10 cellular contexts compared by ENCODE assay signal in genomic region chr1:84688461-84689061, GRCh38. TPM values are rescaled to one million over a fixed set of nuclear protein-coding genes. Genes with fewer than 3 reads are reported as not detected.
DNase-seq lines count a peak whose midpoint lies in the region; ATAC-seq and TF ChIP-seq lines count a peak whose summit lies in the region.
"Had no signal": no experiment of that assay in that cellular context is flagged by ENCODE, and none has a peak within 500 bp of the region (broad histone marks: within the 10 kb centered on the region; RNA-seq: fewer than 3 reads in every experiment).

No MANE protein-coding gene starts in this region.

- H3K4me3 Mint-ChIP-seq in WTC11 = peak overlapping the region; percentile 82

- no peaks in the 10 kb centered on the region for H4K20me1 ChIP-seq in BLaER1 treated with 17β-estradiol and CSF1 and Interleukin-3, amounts not matched to agents 10 nM and 100 nM

- POLR2A ChIA-PET in WTC11 (lab: Charles Lee) = no interaction called here

- 0 out of 22 replicates have a peak, but pooled peaks cover 0 to 2% (median 0%) of the 10 kb centered on the region in 11 experiments for H3K36me3 ChIP-seq in BLaER1 treated with 17β-estradiol and CSF1 and Interleukin-3, amounts not matched to agents 10 nM and 100 nM
- no peaks in the 10 kb centered on the region for H3K36me3 ChIP-seq in iPS-15b (ENCODE audit: control insufficient read depth, insufficient read depth, low read length)

- peaks cover 44% of the 10 kb centered on the region for H3K4me1 Mint-ChIP-seq in WTC11

- no peak overlapping the region for H3K27ac Mint-ChIP-seq in WTC11
- H3K27ac Mint-ChIP-seq: dendritic cell treated with granulocyte-macrophage colony-stimulating factor and Interleukin-4, amounts not matched to agents 40 ng/mL and 50 ng/mL, for 4 days had no signal

- DNase-seq in HUDEP-2 (lab: John Stamatoyannopoulos, UW; ENCODE audit: unreplicated experiment in 76 of 76) (peak in 47 of 76 experiments; percentile 4 to 86 (median 58)), WTC11 (ENCODE audit: low spot score) (no peak), NCI-H748 treated with DMSO at 0.1 percent for 48 hours (lab: John Stamatoyannopoulos, UW) (no peak), NCI-H187 (lab: John Stamatoyannopoulos, UW) (no peak), kidney tubule cell (ENCODE audit: low spot score) (no peak)
- DNase-seq: SHP77 treated with DMSO at 0.1 percent for 48 hours had no signal

- no peak overlapping the region for H3K27ac ChIP-seq in BLaER1 treated with 17β-estradiol and CSF1 and Interleukin-3, amounts not matched to agents 10 nM and 100 nM

- H3K36me3 Mint-ChIP-seq in WTC11 = no peaks in the 10 kb centered on the region

- no peaks in the 10 kb centered on the region for H3K27me3 Mint-ChIP-seq in WTC11 (ENCODE audit: low read depth)
- H3K27me3 Mint-ChIP-seq: dendritic cell treated with granulocyte-macrophage colony-stimulating factor and Interleukin-4, amounts not matched to agents 40 ng/mL and 50 ng/mL, for 4 days had no signal

- no peak for TF ChIP-seq CTCF in WTC11 (IDR thresholded peaks at IDR 0.05)

- H3K9ac ChIP-seq in BLaER1 treated with 17β-estradiol and CSF1 and Interleukin-3, amounts not matched to agents 10 nM and 100 nM = 0 out of 22 replicates have a peak overlapping the region, but pooled peaks of 1 of the 11 experiments have one; percentile 80
- H3K9ac ChIP-seq in iPS-15b (ENCODE audit: low read depth, low read length) = no peak overlapping the region

- peaks cover 0 to under 1% (median 0%) of the 10 kb centered on the region in 11 experiments; a peak in 3 of 22 replicates for H3K9me3 ChIP-seq in BLaER1 treated with 17β-estradiol and CSF1 and Interleukin-3, amounts not matched to agents 10 nM and 100 nM (replicated peaks in 1 of 11)
- no peaks in the 10 kb centered on the region for H3K9me3 ChIP-seq in iPS-15b (ENCODE audit: control insufficient read depth, insufficient read depth, low read length)

- 0 out of 2 replicates have a peak, but pooled peaks cover under 1% of the 10 kb centered on the region for H3K9me3 Mint-ChIP-seq in WTC11
- H3K9me3 Mint-ChIP-seq: dendritic cell treated with granulocyte-macrophage colony-stimulating factor and Interleukin-4, amounts not matched to agents 40 ng/mL and 50 ng/mL, for 4 days had no signal

- H3K27me3 ChIP-seq in BLaER1 treated with 17β-estradiol and CSF1 and Interleukin-3, amounts not matched to agents 10 nM and 100 nM = no peaks in the 10 kb centered on the region
- H3K27me3 ChIP-seq in iPS-15b (ENCODE audit: control insufficient read depth, insufficient read depth, low read length) = no peaks in the 10 kb centered on the region

- H3K4me3 ChIP-seq in BLaER1 treated with 17β-estradiol and CSF1 and Interleukin-3, amounts not matched to agents 10 nM and 100 nM = peak overlapping the region in 1 of 10 experiments; percentile 91; a peak in 2 of 20 replicates
- H3K4me3 ChIP-seq in iPS-15b (ENCODE audit: low read depth, low read length) = peak overlapping the region; percentile 63

- CTCF ChIA-PET in WTC11 (lab: Charles Lee) = interaction anchor here (1.0 to 8.6 kb wide), 3 partner anchors 36 to 182 kb away, joined by 3 to 50 read pairs (median 3); partner anchors contain the start of genes GNG5 and SPATA1

- ATAC-seq in WTC11 (no peak), HG02642 (IDR thresholded peaks at IDR 0.05; ENCODE audit: poor library complexity, unreplicated experiment) (no peak)

- H3K4me2 ChIP-seq in BLaER1 treated with 17β-estradiol and CSF1 and Interleukin-3, amounts not matched to agents 10 nM and 100 nM = peak overlapping the region; percentile 70 to 86 (median 76)

- peaks cover 36 to 51% (median 45%) of the 10 kb centered on the region in 10 experiments for H3K4me1 ChIP-seq in BLaER1 treated with 17β-estradiol and CSF1 and Interleukin-3, amounts not matched to agents 10 nM and 100 nM
- H3K4me1 ChIP-seq in iPS-15b (ENCODE audit: control insufficient read depth, insufficient read depth, low read length) = peaks cover 4% of the 10 kb centered on the region

TF ChIP-seq in WTC11, 78 proteins besides CTCF, POLR2A, EP300 and RAD21 (continues in another document):
- no peak for TF ChIP-seq ZNF425 (CRISPR knock-in tag; conservative IDR thresholded peaks at IDR 0.05)
- TF ChIP-seq, protein P1, sequence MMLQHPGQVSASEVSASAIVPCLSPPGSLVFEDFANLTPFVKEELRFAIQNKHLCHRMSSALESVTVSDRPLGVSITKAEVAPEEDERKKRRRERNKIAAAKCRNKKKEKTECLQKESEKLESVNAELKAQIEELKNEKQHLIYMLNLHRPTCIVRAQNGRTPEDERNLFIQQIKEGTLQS (CRISPR knock-in tag; conservative IDR thresholded peaks at IDR 0.05) = no peak
- TF ChIP-seq NR3C1 (CRISPR knock-in tag; conservative IDR thresholded peaks at IDR 0.05; ENCODE audit: low read depth) = no peak
- TF ChIP-seq, protein P2, sequence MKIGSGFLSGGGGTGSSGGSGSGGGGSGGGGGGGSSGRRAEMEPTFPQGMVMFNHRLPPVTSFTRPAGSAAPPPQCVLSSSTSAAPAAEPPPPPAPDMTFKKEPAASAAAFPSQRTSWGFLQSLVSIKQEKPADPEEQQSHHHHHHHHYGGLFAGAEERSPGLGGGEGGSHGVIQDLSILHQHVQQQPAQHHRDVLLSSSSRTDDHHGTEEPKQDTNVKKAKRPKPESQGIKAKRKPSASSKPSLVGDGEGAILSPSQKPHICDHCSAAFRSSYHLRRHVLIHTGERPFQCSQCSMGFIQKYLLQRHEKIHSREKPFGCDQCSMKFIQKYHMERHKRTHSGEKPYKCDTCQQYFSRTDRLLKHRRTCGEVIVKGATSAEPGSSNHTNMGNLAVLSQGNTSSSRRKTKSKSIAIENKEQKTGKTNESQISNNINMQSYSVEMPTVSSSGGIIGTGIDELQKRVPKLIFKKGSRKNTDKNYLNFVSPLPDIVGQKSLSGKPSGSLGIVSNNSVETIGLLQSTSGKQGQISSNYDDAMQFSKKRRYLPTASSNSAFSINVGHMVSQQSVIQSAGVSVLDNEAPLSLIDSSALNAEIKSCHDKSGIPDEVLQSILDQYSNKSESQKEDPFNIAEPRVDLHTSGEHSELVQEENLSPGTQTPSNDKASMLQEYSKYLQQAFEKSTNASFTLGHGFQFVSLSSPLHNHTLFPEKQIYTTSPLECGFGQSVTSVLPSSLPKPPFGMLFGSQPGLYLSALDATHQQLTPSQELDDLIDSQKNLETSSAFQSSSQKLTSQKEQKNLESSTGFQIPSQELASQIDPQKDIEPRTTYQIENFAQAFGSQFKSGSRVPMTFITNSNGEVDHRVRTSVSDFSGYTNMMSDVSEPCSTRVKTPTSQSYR (CRISPR knock-in tag; IDR thresholded peaks at IDR 0.05) = no peak
- TF ChIP-seq, protein P3, sequence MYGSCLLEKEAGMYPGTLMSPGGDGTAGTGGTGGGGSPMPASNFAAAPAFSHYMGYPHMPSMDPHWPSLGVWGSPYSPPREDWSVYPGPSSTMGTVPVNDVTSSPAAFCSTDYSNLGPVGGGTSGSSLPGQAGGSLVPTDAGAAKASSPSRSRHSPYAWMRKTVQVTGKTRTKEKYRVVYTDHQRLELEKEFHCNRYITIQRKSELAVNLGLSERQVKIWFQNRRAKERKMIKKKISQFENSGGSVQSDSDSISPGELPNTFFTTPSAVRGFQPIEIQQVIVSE (CRISPR knock-in tag; IDR thresholded peaks at IDR 0.05; ENCODE audit: borderline replicate concordance) = no peak
- no peak for TF ChIP-seq KAT7 (CRISPR knock-in tag; IDR thresholded peaks at IDR 0.05; ENCODE audit: borderline replicate concordance)
- TF ChIP-seq AR (CRISPR knock-in tag; IDR thresholded peaks at IDR 0.05) = no peak
- no peak for TF ChIP-seq GABPB1 (CRISPR knock-in tag; IDR thresholded peaks at IDR 0.05)
- TF ChIP-seq CREM (CRISPR knock-in tag; IDR thresholded peaks at IDR 0.05) = no peak
- TF ChIP-seq RELA (CRISPR knock-in tag; IDR thresholded peaks at IDR 0.05; ENCODE audit: borderline replicate concordance) = no peak
- no peak for TF ChIP-seq MAX (CRISPR knock-in tag; IDR thresholded peaks at IDR 0.05)
- TF ChIP-seq HMGA2 (CRISPR knock-in tag; IDR thresholded peaks at IDR 0.05) = no peak

RNA-seq across cellular contexts. Expression of gene SSX2IP, which starts 1.7 kb away (rescaled TPM):
- total RNA-seq in WTC11 (2021) = 17.5 to 21.7 TPM (median 20.8 TPM) in 3 replicates

Comparison
In these comparisons a context has a peak if more than half of its experiments do, and no peak if none do; other contexts are left out.
1. DNase-seq: peak in HUDEP-2 (47 of 76); none in WTC11 (single experiment), NCI-H748 treated with DMSO at 0.1 percent for 48 hours (single experiment), NCI-H187 (0 of 2) and kidney tubule cell (single experiment).